1 cellular context compared by ENCODE assay signal in the genomic region with DNA sequence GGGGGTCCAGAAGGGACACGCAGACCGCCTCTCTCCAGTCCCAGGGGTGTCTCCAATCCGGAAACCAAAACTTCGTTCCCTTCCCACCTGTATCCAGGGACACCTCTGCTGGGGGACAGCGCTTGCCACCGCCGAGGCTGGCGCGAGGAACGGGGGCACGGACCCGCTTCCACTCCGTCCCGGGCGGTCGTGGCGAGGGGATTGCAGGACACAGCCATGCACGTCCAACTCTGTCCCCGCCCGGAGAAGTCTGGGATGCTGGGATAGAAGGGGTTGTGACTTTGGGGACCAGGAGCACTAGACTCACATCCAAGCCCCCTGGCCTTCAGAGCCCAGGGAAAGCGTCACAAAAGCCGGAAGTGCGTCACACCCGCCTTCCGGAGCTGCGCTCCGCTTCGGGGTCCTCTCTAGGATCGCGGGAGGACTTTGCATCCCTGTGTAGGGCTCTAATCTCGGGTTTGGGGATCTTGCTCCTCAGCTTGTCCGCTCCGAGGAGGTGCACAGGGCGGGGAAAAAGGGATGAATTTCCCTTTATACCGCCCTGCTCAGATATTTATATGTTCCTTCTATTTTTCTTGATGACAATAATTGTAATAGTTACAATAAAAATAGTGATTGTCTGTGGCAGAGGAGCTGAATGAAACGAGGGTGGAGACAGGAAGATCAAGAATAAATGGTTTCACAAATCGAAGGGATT.
A peak's percentile ranks its signal among the peaks of the same experiment; 100 is the strongest.
TF ChIP-seq lines count a peak whose summit lies in the region.

Gene FAM200A (minus strand): TSS at position 348 of the 697 bp plus-strand sequence. CDS start 3,707 bp downstream, outside the sequence.

TF ChIP-seq in K562, 482 proteins besides CTCF, POLR2A, EP300 and RAD21 (continued from another document and continues in another):
- TF ChIP-seq RHOXF2B (CRISPR knock-in tag; conservative IDR thresholded peaks at IDR 0.05), result no peak
- TF ChIP-seq CEBPB (tag; IDR thresholded peaks at IDR 0.05), result no peak
- peak; percentile 82 for TF ChIP-seq HCFC1 (IDR thresholded peaks at IDR 0.05; ENCODE audit: low read depth, low read length)
- no peak for TF ChIP-seq ZNF707 (CRISPR knock-in tag; conservative IDR thresholded peaks at IDR 0.05)
- no peak for TF ChIP-seq TRIM25 (IDR thresholded peaks at IDR 0.05; ENCODE audit: borderline replicate concordance)
- no peak for TF ChIP-seq DACH1 (IDR thresholded peaks at IDR 0.05; ENCODE audit: partially characterized antibody)
- no peak for TF ChIP-seq SAFB2 (IDR thresholded peaks at IDR 0.05; ENCODE audit: borderline replicate concordance, low read depth, low read length, severe bottlenecking)
- no peak for TF ChIP-seq ZNF282 (CRISPR knock-in tag; IDR thresholded peaks at IDR 0.05)
- no peak for TF ChIP-seq ZNF76 (CRISPR knock-in tag; IDR thresholded peaks at IDR 0.05; ENCODE audit: borderline replicate concordance)
- peak; percentile 79 for TF ChIP-seq POLR2G (IDR thresholded peaks at IDR 0.05; ENCODE audit: low read depth, low read length)
- TF ChIP-seq PRPF4 (IDR thresholded peaks at IDR 0.05; ENCODE audit: insufficient read depth, low read depth, low read length, poor library complexity, severe bottlenecking), result no peak
- TF ChIP-seq ZKSCAN8 (CRISPR knock-in tag; IDR thresholded peaks at IDR 0.05), result no peak
- TF ChIP-seq CGGBP1 (CRISPR knock-in tag; IDR thresholded peaks at IDR 0.05), result no peak
- TF ChIP-seq STAT5B (CRISPR knock-in tag; IDR thresholded peaks at IDR 0.05), result no peak
- TF ChIP-seq XRCC4 (IDR thresholded peaks at IDR 0.05; ENCODE audit: extremely low read depth, insufficient read depth, insufficient read length), result no peak
- TF ChIP-seq, protein P1, sequence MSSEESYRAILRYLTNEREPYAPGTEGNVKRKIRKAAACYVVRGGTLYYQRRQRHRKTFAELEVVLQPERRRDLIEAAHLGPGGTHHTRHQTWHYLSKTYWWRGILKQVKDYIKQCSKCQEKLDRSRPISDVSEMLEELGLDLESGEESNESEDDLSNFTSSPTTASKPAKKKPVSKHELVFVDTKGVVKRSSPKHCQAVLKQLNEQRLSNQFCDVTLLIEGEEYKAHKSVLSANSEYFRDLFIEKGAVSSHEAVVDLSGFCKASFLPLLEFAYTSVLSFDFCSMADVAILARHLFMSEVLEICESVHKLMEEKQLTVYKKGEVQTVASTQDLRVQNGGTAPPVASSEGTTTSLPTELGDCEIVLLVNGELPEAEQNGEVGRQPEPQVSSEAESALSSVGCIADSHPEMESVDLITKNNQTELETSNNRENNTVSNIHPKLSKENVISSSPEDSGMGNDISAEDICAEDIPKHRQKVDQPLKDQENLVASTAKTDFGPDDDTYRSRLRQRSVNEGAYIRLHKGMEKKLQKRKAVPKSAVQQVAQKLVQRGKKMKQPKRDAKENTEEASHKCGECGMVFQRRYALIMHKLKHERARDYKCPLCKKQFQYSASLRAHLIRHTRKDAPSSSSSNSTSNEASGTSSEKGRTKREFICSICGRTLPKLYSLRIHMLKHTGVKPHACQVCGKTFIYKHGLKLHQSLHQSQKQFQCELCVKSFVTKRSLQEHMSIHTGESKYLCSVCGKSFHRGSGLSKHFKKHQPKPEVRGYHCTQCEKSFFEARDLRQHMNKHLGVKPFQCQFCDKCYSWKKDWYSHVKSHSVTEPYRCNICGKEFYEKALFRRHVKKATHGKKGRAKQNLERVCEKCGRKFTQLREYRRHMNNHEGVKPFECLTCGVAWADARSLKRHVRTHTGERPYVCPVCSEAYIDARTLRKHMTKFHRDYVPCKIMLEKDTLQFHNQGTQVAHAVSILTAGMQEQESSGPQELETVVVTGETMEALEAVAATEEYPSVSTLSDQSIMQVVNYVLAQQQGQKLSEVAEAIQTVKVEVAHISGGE (CRISPR knock-in tag; IDR thresholded peaks at IDR 0.05), result peak in 2 of 3 experiments; percentile 46 to 69; a peak in 2 of 6 replicates
- TF ChIP-seq EGR1 (conservative IDR thresholded peaks at IDR 0.05), result no peak
- no peak for TF ChIP-seq ZNF778 (CRISPR knock-in tag; IDR thresholded peaks at IDR 0.05)
- TF ChIP-seq ETV5 (CRISPR knock-in tag; IDR thresholded peaks at IDR 0.05; ENCODE audit: low read depth), result peak; percentile 89
- no peak for TF ChIP-seq ZFP1 (CRISPR knock-in tag; IDR thresholded peaks at IDR 0.05)
- TF ChIP-seq BHLHE40 (IDR thresholded peaks at IDR 0.05; ENCODE audit: low read length), result no peak
- TF ChIP-seq MED1 (CRISPR knock-in tag; IDR thresholded peaks at IDR 0.05; ENCODE audit: borderline replicate concordance), result no peak
- TF ChIP-seq IRF1 (CRISPR knock-in tag; IDR thresholded peaks at IDR 0.05; ENCODE audit: borderline replicate concordance), result no peak
- no peak for TF ChIP-seq ZNF764 (CRISPR knock-in tag; IDR thresholded peaks at IDR 0.05; ENCODE audit: low read depth)
- no peak for TF ChIP-seq ZFP30 (CRISPR knock-in tag; IDR thresholded peaks at IDR 0.05; ENCODE audit: borderline replicate concordance)
- TF ChIP-seq COPS2 (conservative IDR thresholded peaks at IDR 0.05), result no peak
- no peak for TF ChIP-seq MAFK (IDR thresholded peaks at IDR 0.05; ENCODE audit: low read length)
- peak; percentile 66; the same call in 1 of the 2 replicates for TF ChIP-seq ZBTB17 (CRISPR knock-in tag; IDR thresholded peaks at IDR 0.05)
- TF ChIP-seq SMC3 (conservative IDR thresholded peaks at IDR 0.05; ENCODE audit: insufficient read depth, low read depth, low read length), result 0 out of 2 replicates have a peak, but pooled peaks have one; percentile 6
- no peak for TF ChIP-seq BRF2 (IDR thresholded peaks at IDR 0.05; ENCODE audit: borderline replicate concordance, insufficient read depth, insufficient read length)
- no peak for TF ChIP-seq ILF3 (IDR thresholded peaks at IDR 0.05; ENCODE audit: borderline replicate concordance)
- TF ChIP-seq RCOR1 (IDR thresholded peaks at IDR 0.05; ENCODE audit: borderline replicate concordance in 1 of 2, low read depth in 2 of 2, low read length in 2 of 2), result peak; percentile 12 to 81; a peak in 1 of 4 replicates
- no peak for TF ChIP-seq IRF2 (CRISPR knock-in tag; IDR thresholded peaks at IDR 0.05)
- no peak for TF ChIP-seq FUS (optimal IDR thresholded peaks at IDR 0.05; ENCODE audit: low read depth, low read length)
- TF ChIP-seq PPARD (CRISPR knock-in tag; IDR thresholded peaks at IDR 0.05), result no peak
- TF ChIP-seq SMAD3 (CRISPR knock-in tag; conservative IDR thresholded peaks at IDR 0.05), result no peak
- no peak for TF ChIP-seq HES1 (IDR thresholded peaks at IDR 0.05; ENCODE audit: low read depth)
- no peak for TF ChIP-seq ZNF3 (CRISPR knock-in tag; IDR thresholded peaks at IDR 0.05)
- TF ChIP-seq RFX1 (IDR thresholded peaks at IDR 0.05), result no peak
- peak; percentile 77; the same call in 1 of the 2 replicates for TF ChIP-seq ETS1 (conservative IDR thresholded peaks at IDR 0.05; ENCODE audit: control insufficient read depth, low read depth, low read length)
- no peak for TF ChIP-seq BMI1 (IDR thresholded peaks at IDR 0.05; ENCODE audit: low read length)
- no peak; the same call in 1 of the 2 replicates for TF ChIP-seq ATF6 (CRISPR knock-in tag; IDR thresholded peaks at IDR 0.05)
- 0 out of 4 replicates have a peak, but pooled peaks of 1 of the 2 experiments have one; percentile 39 for TF ChIP-seq UBTF (IDR thresholded peaks at IDR 0.05; ENCODE audit: borderline replicate concordance in 1 of 2, low read depth in 2 of 2, low read length in 2 of 2)
- TF ChIP-seq NFIX (CRISPR knock-in tag; IDR thresholded peaks at IDR 0.05; ENCODE audit: low read depth), result no peak
- TF ChIP-seq MCM7 (IDR thresholded peaks at IDR 0.05), result no peak
- TF ChIP-seq ZNF512 (tag; IDR thresholded peaks at IDR 0.05), result no peak
